ENCODE assay signal across 11 cellular contexts in the genomic region with DNA sequence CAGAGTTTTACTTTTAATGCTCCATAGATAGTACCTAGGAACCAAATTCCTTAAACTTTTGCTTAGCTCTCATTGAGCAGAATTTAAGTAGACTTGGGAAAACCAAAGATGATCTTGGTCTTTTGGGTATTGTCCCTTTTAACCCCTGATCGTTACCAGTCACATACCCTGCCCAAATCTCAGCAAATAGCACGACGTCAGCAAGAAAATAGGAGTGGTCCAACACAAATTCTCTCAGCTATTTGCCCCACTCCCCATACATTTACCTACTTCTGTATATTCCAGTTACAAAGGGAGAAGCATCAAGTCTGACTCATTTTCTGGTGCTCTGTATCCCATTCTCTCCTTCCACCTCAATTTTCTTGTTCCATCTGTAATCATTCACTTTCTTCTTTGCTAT.
"Had no signal": no experiment of that assay in that cellular context is flagged by ENCODE, and none has a peak within 500 bp of the region (broad histone marks: within the 10 kb centered on the region; RNA-seq: fewer than 3 reads in every experiment).

No MANE protein-coding gene starts in this region.

- H3K9ac ChIP-seq: GM23248 had no signal

- H3K4me3 ChIP-seq: GM23248, GM23338, HAP-1 had no signal

- H3K4me1 ChIP-seq: HAP-1 had no signal

- FAIRE-seq: H1, H54 had no signal

- H3K9me3 ChIP-seq: HAP-1 had no signal

- H3K36me3 ChIP-seq: HAP-1 had no signal

- H3K4me2 ChIP-seq: GM23338 had no signal

- H2AFZ ChIP-seq: GM23248, GM23338 had no signal

- H3K27ac ChIP-seq: GM23248 had no signal

- DNase-seq: GM23248, GOT3, H7, H9, HCEC 1CT, HFFc6 had no signal

- ATAC-seq: GM23338, HCT116 had no signal
